Comparison of ENCODE assay signal across 8 cellular contexts in genomic region chr9:137095664-137096517, GRCh38. TPM values are rescaled to one million over a fixed set of nuclear protein-coding genes. Genes with fewer than 3 reads are reported as not detected.
A peak's percentile ranks its signal among the peaks of the same experiment; 100 is the strongest.
DNase-seq lines count a peak whose midpoint lies in the region; ATAC-seq and TF ChIP-seq lines count a peak whose summit lies in the region.

No MANE protein-coding gene starts in this region.

- no peaks in the 10 kb centered on the region for H3K27me3 Mint-ChIP-seq in activated CD4-positive, alpha-beta memory T cell treated with anti-CD3 and anti-CD28 coated beads for 36 hours

- H3K4me3 Mint-ChIP-seq in activated CD4-positive, alpha-beta memory T cell treated with anti-CD3 and anti-CD28 coated beads for 36 hours, result peak overlapping the region; percentile 62

- H3K27me3 ChIP-seq in left lung, result no peaks in the 10 kb centered on the region
- H3K27me3 ChIP-seq in transverse colon, result no peaks in the 10 kb centered on the region

- peak; percentile 77 for ATAC-seq in HG03280 (IDR thresholded peaks at IDR 0.05; ENCODE audit: unreplicated experiment)
- ATAC-seq in left lung, result peak; percentile 37

- TF ChIP-seq POLR2A in transverse colon (IDR thresholded peaks at IDR 0.05), result no peak

- CTCF ChIA-PET in activated CD4-positive, alpha-beta memory T cell treated with anti-CD3 and anti-CD28 coated beads for 36 hours (lab: Charles Lee), result interaction anchor here (0.6 to 2.7 kb wide), 38 partner anchors 8 to 763 kb away, joined by 3 to 40 read pairs (median 4); partner anchors contain the start of genes ABCA2, AJM1, CYSRT1 and DPP7

- POLR2A ChIA-PET in activated CD4-positive, alpha-beta memory T cell treated with anti-CD3 and anti-CD28 coated beads for 36 hours (lab: Charles Lee), result interaction anchor here (0.8 to 1.9 kb wide), 10 partner anchors 9 to 556 kb away, joined by 3 to 43 read pairs (median 5); partner anchors contain the start of genes DPP7, MAN1B1, SAPCD2 and TUBB4B

- H3K4me3 ChIP-seq in left lung, result no peak overlapping the region
- no peak overlapping the region for H3K4me3 ChIP-seq in transverse colon

- 75 to 82% methylated on average over 12 to 30 of the region's 30 CpGs for WGBS in transverse colon (ENCODE audit: low coverage in 1 of 2), 2 donors

- H3K27ac ChIP-seq in left lung (no peak overlapping the region), transverse colon (peak overlapping the region in 3 of 4 donors; percentile 22 to 55 (median 39))

- no peaks in the 10 kb centered on the region for H3K9me3 ChIP-seq in left lung
- H3K9me3 ChIP-seq in transverse colon, result no peaks in the 10 kb centered on the region

- peaks cover 19% of the 10 kb centered on the region for H3K4me1 Mint-ChIP-seq in activated CD4-positive, alpha-beta memory T cell treated with anti-CD3 and anti-CD28 coated beads for 36 hours (ENCODE audit: low read depth)

- TF ChIP-seq CTCF in left lung (IDR thresholded peaks at IDR 0.05) (no peak), transverse colon (IDR thresholded peaks at IDR 0.05) (no peak)

- no peaks in the 10 kb centered on the region for H3K4me1 ChIP-seq in left lung
- H3K4me1 ChIP-seq in transverse colon, result no peaks in the 10 kb centered on the region

- TF ChIP-seq EP300 in transverse colon (IDR thresholded peaks at IDR 0.05; ENCODE audit: low read depth), result no peak

- H3K36me3 ChIP-seq in left lung (peaks cover 0 to 87% of the 10 kb centered on the region in 2 donors), transverse colon (peaks cover 0 to 1% (median 0%) of the 10 kb centered on the region in 4 donors)

- intact Hi-C loops in activated CD4-positive, alpha-beta memory T cell treated with anti-CD3 and anti-CD28 coated beads for 36 hours (cut with micrococcal nuclease), result loop anchor here (1.0 kb wide), 1 partner anchor 9 kb away; no protein-coding TSS in a partner anchor
- intact Hi-C loops in left lung (cut with DNase I), result no loop called here
- intact Hi-C loops in transverse colon (cut with DNase I; ENCODE audit: low total_unique reads), result no loop called here

- peaks cover 31% of the 10 kb centered on the region for H3K36me3 Mint-ChIP-seq in activated CD4-positive, alpha-beta memory T cell treated with anti-CD3 and anti-CD28 coated beads for 36 hours

- DNase-seq in NCI-H82 (lab: John Stamatoyannopoulos, UW) (peak; percentile 58), NCI-H82 treated with DMSO at 0.1 percent for 48 hours (lab: John Stamatoyannopoulos, UW; ENCODE audit: unreplicated experiment) (no peak), left lung (no peak), transverse colon (peak; percentile 64), DMS79 treated with DMSO at 0.1 percent for 48 hours (lab: John Stamatoyannopoulos, UW) (no peak), SHP77 treated with DMSO at 0.1 percent for 48 hours (lab: John Stamatoyannopoulos, UW) (no peak)
- peak; percentile 93 for DNase-seq in activated CD4-positive, alpha-beta memory T cell treated with anti-CD3 and anti-CD28 coated beads for 36 hours

- in situ Hi-C loops in transverse colon (cut with MboI; ENCODE audit: low pct_ligation_motif_present in 1 of 4, low pct_unique_long_range_greater_than_20kb in 1 of 4, low sequenced_read_pairs in 3 of 4), result no loop called here

- H3K9me3 Mint-ChIP-seq in activated CD4-positive, alpha-beta memory T cell treated with anti-CD3 and anti-CD28 coated beads for 36 hours, result no peaks in the 10 kb centered on the region

- H3K27ac Mint-ChIP-seq in activated CD4-positive, alpha-beta memory T cell treated with anti-CD3 and anti-CD28 coated beads for 36 hours, result peak overlapping the region; percentile 84

RNA-seq across cellular contexts. Expression of gene MAN1B1, which starts 9.1 kb away (rescaled TPM):
- 10 to 100 TPM; 32.9 to 33.1 TPM for total RNA-seq in activated CD4-positive, alpha-beta memory T cell treated with anti-CD3 and anti-CD28 coated beads for 36 hours
- 10 to 100 TPM; 51.5 to 54.9 TPM for total RNA-seq in left lung
- 100 to 1,000 TPM in 1 of 4 donors, 10 to 100 TPM in 3; 56.5 to 106 (median 70.0) TPM for total RNA-seq in transverse colon

RNA-seq across cellular contexts. Expression of gene UAP1L1, which starts 18.6 kb away (rescaled TPM):
- 1 to 10 TPM; 6.7 to 7.7 TPM for total RNA-seq in activated CD4-positive, alpha-beta memory T cell treated with anti-CD3 and anti-CD28 coated beads for 36 hours
- total RNA-seq in left lung (10 to 100 TPM; 28.1 to 43.1 TPM), transverse colon (10 to 100 TPM in 2 of 4 donors, 1 to 10 TPM in 2; 6.4 to 28.8 (median 11.7) TPM)

RNA-seq across cellular contexts. Expression of gene DPP7, which starts 18.6 kb away (rescaled TPM):
- 100 to 1,000 TPM; 195 to 208 TPM for total RNA-seq in activated CD4-positive, alpha-beta memory T cell treated with anti-CD3 and anti-CD28 coated beads for 36 hours
- 100 to 1,000 TPM; 144 to 165 TPM for total RNA-seq in left lung
- total RNA-seq in transverse colon, result 100 to 1,000 TPM in 2 of 4 donors, 10 to 100 TPM in 2; 54.2 to 141 (median 103) TPM

RNA-seq across cellular contexts. Expression of gene SAPCD2, which starts 25.5 kb away (rescaled TPM):
- total RNA-seq in activated CD4-positive, alpha-beta memory T cell treated with anti-CD3 and anti-CD28 coated beads for 36 hours, result 1 to 10 TPM; 6.4 to 6.6 TPM
- total RNA-seq in left lung (1 to 10 TPM; 2.7 to 4.6 TPM), transverse colon (10 to 100 TPM in 1 of 4 donors, 1 to 10 TPM in 2, under 1 TPM in 1; 0.37 to 37.2 (median 3.3) TPM)

RNA-seq across cellular contexts. Expression of gene ENTPD2, which starts 42.0 kb away (rescaled TPM):
- total RNA-seq in activated CD4-positive, alpha-beta memory T cell treated with anti-CD3 and anti-CD28 coated beads for 36 hours, result not detected
- under 1 TPM; 0.71 to 0.87 TPM for total RNA-seq in left lung
- total RNA-seq in transverse colon, result 10 to 100 TPM in 3 of 4 donors, 1 to 10 TPM in 1; 3.6 to 17.1 (median 14.1) TPM

Comparison
In these comparisons a context has a peak if more than half of its experiments do, and no peak if none do; other contexts are left out.
1. DNase-seq: peak in NCI-H82 (single experiment), activated CD4-positive, alpha-beta memory T cell treated with anti-CD3 and anti-CD28 coated beads for 36 hours (single experiment) and transverse colon (single experiment); none in NCI-H82 treated with DMSO at 0.1 percent for 48 hours (single experiment), left lung (0 of 2), DMS79 treated with DMSO at 0.1 percent for 48 hours (single experiment) and SHP77 treated with DMSO at 0.1 percent for 48 hours (single experiment).
2. H3K27ac ChIP-seq: peak in transverse colon (3 of 4); none in left lung (0 of 2).